In the genomic region with DNA sequence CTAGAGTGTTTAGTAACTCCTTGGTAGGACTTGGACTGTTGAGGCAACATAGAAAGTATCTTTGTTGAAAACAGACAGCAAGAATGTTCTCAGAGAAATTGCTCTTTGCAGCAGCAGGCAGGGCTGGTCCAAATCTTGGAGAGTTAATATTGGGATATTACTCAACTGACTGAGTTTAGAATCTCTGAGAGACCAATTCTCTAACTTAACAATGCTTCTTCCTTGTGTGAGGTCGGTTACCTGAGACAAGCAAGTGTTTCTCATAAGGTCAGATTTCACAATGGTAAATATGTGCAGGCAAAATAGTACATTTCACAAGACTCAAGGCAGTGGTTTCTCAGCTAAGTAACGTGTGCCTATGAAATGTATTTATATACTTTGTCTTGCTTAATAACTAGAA, we compare ENCODE assay signal across 1 cellular context.
TF ChIP-seq lines count a peak whose summit lies in the region.

No MANE protein-coding gene starts in this region.

TF ChIP-seq in A549, 52 proteins besides CTCF, POLR2A, EP300 and RAD21 (continued from another document):
- TF ChIP-seq MAZ (IDR thresholded peaks at IDR 0.05; ENCODE audit: borderline replicate concordance, low read depth, low read length) (no peak), KDM1A (IDR thresholded peaks at IDR 0.05; ENCODE audit: low read depth) (no peak), ZSCAN20 (CRISPR knock-in tag; IDR thresholded peaks at IDR 0.05) (no peak), EHF (CRISPR knock-in tag; IDR thresholded peaks at IDR 0.05) (no peak), HDAC2 (IDR thresholded peaks at IDR 0.05) (no peak), ZFP36 (IDR thresholded peaks at IDR 0.05; ENCODE audit: borderline replicate concordance, partially characterized antibody) (no peak), KDM5A (IDR thresholded peaks at IDR 0.05) (no peak), MAFK (IDR thresholded peaks at IDR 0.05; ENCODE audit: partially characterized antibody) (no peak), SREBF2 (IDR thresholded peaks at IDR 0.05) (no peak), SMC3 (IDR thresholded peaks at IDR 0.05) (peak; percentile 31; the same call in 1 of the 3 replicates), HES2 (IDR thresholded peaks at IDR 0.05) (peak; percentile 95), BHLHE40 (IDR thresholded peaks at IDR 0.05; ENCODE audit: low read depth, low read length) (no peak), RNF2 (IDR thresholded peaks at IDR 0.05; ENCODE audit: borderline replicate concordance, low read depth) (no peak), TP53 (CRISPR knock-in tag; IDR thresholded peaks at IDR 0.05) (no peak)
- TF ChIP-seq, protein P1, sequence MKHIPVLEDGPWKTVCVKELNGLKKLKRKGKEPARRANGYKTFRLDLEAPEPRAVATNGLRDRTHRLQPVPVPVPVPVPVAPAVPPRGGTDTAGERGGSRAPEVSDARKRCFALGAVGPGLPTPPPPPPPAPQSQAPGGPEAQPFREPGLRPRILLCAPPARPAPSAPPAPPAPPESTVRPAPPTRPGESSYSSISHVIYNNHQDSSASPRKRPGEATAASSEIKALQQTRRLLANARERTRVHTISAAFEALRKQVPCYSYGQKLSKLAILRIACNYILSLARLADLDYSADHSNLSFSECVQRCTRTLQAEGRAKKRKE (CRISPR knock-in tag; IDR thresholded peaks at IDR 0.05; ENCODE audit: low read depth) = no peak
- TF ChIP-seq, protein P2, sequence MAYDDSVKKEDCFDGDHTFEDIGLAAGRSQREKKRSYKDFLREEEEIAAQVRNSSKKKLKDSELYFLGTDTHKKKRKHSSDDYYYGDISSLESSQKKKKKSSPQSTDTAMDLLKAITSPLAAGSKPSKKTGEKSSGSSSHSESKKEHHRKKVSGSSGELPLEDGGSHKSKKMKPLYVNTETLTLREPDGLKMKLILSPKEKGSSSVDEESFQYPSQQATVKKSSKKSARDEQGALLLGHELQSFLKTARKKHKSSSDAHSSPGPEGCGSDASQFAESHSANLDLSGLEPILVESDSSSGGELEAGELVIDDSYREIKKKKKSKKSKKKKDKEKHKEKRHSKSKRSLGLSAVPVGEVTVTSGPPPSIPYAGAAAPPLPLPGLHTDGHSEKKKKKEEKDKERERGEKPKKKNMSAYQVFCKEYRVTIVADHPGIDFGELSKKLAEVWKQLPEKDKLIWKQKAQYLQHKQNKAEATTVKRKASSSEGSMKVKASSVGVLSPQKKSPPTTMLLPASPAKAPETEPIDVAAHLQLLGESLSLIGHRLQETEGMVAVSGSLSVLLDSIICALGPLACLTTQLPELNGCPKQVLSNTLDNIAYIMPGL (CRISPR knock-in tag; IDR thresholded peaks at IDR 0.05; ENCODE audit: borderline replicate concordance) = no peak
- TF ChIP-seq, protein P3, sequence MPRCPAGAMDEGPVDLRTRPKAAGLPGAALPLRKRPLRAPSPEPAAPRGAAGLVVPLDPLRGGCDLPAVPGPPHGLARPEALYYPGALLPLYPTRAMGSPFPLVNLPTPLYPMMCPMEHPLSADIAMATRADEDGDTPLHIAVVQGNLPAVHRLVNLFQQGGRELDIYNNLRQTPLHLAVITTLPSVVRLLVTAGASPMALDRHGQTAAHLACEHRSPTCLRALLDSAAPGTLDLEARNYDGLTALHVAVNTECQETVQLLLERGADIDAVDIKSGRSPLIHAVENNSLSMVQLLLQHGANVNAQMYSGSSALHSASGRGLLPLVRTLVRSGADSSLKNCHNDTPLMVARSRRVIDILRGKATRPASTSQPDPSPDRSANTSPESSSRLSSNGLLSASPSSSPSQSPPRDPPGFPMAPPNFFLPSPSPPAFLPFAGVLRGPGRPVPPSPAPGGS (IDR thresholded peaks at IDR 0.05) = peak; percentile 82; the same call in 2 of the 3 replicates
TF ChIP-seq in A549: peak in this region for 6.
